In the genomic region with DNA sequence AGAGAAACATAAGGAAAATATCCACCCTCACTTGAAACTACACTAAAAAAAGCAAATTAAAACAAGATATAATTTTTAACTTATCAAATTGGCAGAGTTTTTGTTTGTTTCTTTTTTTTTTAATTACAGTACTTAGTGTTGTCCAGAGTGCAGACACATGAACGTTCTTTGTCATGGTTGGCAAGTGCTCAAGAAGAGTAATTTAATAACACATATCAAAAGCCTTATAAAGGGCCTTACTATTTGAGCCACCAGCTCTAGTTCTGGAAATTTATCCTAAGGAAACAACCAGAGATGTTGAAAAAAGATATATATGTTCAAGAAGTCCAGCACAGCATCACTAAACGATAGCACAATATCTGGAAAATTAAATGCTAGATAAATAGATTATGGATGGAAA, we compare ENCODE assay signal across 15 cellular contexts.
DNase-seq lines count a peak whose midpoint lies in the region; ATAC-seq and TF ChIP-seq lines count a peak whose summit lies in the region.
"Had no signal": no experiment of that assay in that cellular context is flagged by ENCODE, and none has a peak within 500 bp of the region (broad histone marks: within the 10 kb centered on the region; RNA-seq: fewer than 3 reads in every experiment).

No MANE protein-coding gene starts in this region.

- H2BK5ac ChIP-seq in mesenchymal stem cell (ENCODE audit: low read depth, low read length, poor library complexity, severe bottlenecking), result no peak overlapping the region

- no peak overlapping the region for H2BK120ac ChIP-seq in mesenchymal stem cell (ENCODE audit: low read depth, low read length)

- H3K9ac ChIP-seq in mesenchymal stem cell (ENCODE audit: low read length), result no peak overlapping the region
- H3K9ac ChIP-seq: GM23248 had no signal

- no peaks in the 10 kb centered on the region for H3K27me3 Mint-ChIP-seq in T-helper 17 cell

- no peak overlapping the region for H2BK12ac ChIP-seq in mesenchymal stem cell (ENCODE audit: low read length in 2 of 2)

- H3K4ac ChIP-seq in mesenchymal stem cell (ENCODE audit: low read depth in 1 of 2, low read length in 2 of 2), result no peak overlapping the region

- H3K4me2 ChIP-seq in mesenchymal stem cell (ENCODE audit: low read length, poor library complexity, severe bottlenecking), result no peak overlapping the region

- no peak overlapping the region for H4K8ac ChIP-seq in mesenchymal stem cell (ENCODE audit: low read length)

- H3K18ac ChIP-seq in mesenchymal stem cell (ENCODE audit: low read depth in 1 of 2, low read length in 2 of 2), result no peak overlapping the region

- no peak overlapping the region for H3K14ac ChIP-seq in mesenchymal stem cell (ENCODE audit: low read length in 2 of 2)

- H3K9me3 ChIP-seq in T-helper 17 cell (ENCODE audit: control insufficient read depth, low read length, poor library complexity, severe bottlenecking), result no peaks in the 10 kb centered on the region
- no peaks in the 10 kb centered on the region for H3K9me3 ChIP-seq in ascending aorta
- H3K9me3 ChIP-seq in mesenchymal stem cell (ENCODE audit: control insufficient read depth, low read length), result no peaks in the 10 kb centered on the region

- H3K27ac ChIP-seq in layer of hippocampus (ENCODE audit: low read depth, low read length) (peak overlapping the region; percentile 3), ascending aorta (no peak overlapping the region), mesenchymal stem cell (ENCODE audit: low read length, poor library complexity, severe bottlenecking) (no peak overlapping the region)
- H3K27ac ChIP-seq: GM23248, HL-60 had no signal

- H2AK5ac ChIP-seq in mesenchymal stem cell (ENCODE audit: low read length, severe bottlenecking), result no peak overlapping the region

- DNase-seq in Right ventricle myocardium superior (no peak), cardiac septum (ENCODE audit: low spot score) (no peak), T-helper 17 cell (no peak), DMS114 treated with DMSO at 0.1 percent for 48 hours (lab: John Stamatoyannopoulos, UW; ENCODE audit: unreplicated experiment) (no peak), ascending aorta (ENCODE audit: low spot score in 2 of 2) (no peak), mesenchymal stem cell (no peak)
- DNase-seq: AML-193, GF-D8, GM23248, NCI-H146, NCI-H748 treated with DMSO at 0.1 percent for 48 hours had no signal

- peaks cover 0 to 3% of the 10 kb centered on the region in 2 donors for H3K36me3 ChIP-seq in ascending aorta
- no peaks in the 10 kb centered on the region for H3K36me3 ChIP-seq in mesenchymal stem cell (ENCODE audit: control insufficient read depth in 1 of 2, insufficient read depth in 2 of 2, low read depth in 1 of 2, low read length in 2 of 2)

- no peak overlapping the region for H2AFZ ChIP-seq in mesenchymal stem cell (ENCODE audit: low read depth, low read length)
- H2AFZ ChIP-seq: GM23248 had no signal

- no peak overlapping the region for H3K23ac ChIP-seq in mesenchymal stem cell (ENCODE audit: low read length in 2 of 2)

- intact Hi-C loops in Right ventricle myocardium superior (cut with DNase I) (no loop called here), cardiac septum (cut with DNase I) (no loop called here), ascending aorta (cut with DNase I) (no loop called here)

- H3K4me1 Mint-ChIP-seq in T-helper 17 cell, result peaks cover 19% of the 10 kb centered on the region

- no CpG with 5 or more reads among the region's 2 CpGs for WGBS in mesenchymal stem cell

- H3K4me3 Mint-ChIP-seq in T-helper 17 cell, result no peak overlapping the region

- no peaks in the 10 kb centered on the region for H3K4me1 ChIP-seq in ascending aorta
- no peaks in the 10 kb centered on the region for H3K4me1 ChIP-seq in mesenchymal stem cell (ENCODE audit: control insufficient read depth, insufficient read depth, low read depth, low read length)

- H4K91ac ChIP-seq in mesenchymal stem cell (ENCODE audit: low read length), result no peak overlapping the region

- TF ChIP-seq CTCF in ascending aorta (IDR thresholded peaks at IDR 0.05), result no peak

- peaks cover 5% of the 10 kb centered on the region for H3K79me1 ChIP-seq in mesenchymal stem cell (replicated peaks; ENCODE audit: low read length, poor library complexity, severe bottlenecking)

- H3K27me3 ChIP-seq in layer of hippocampus (ENCODE audit: control insufficient read depth, insufficient read depth, low read length) (no peaks in the 10 kb centered on the region), ascending aorta (no peaks in the 10 kb centered on the region), mesenchymal stem cell (ENCODE audit: control insufficient read depth in 1 of 2, insufficient read depth in 1 of 2, low read length in 2 of 2) (no peaks in the 10 kb centered on the region)

- H2BK15ac ChIP-seq in mesenchymal stem cell (ENCODE audit: low read depth, poor library complexity, severe bottlenecking), result no peak overlapping the region

- H3K36me3 Mint-ChIP-seq in T-helper 17 cell (ENCODE audit: low read depth), result no peaks in the 10 kb centered on the region

- H3K27ac Mint-ChIP-seq in T-helper 17 cell, result peak overlapping the region; percentile 70

- H3K4me3 ChIP-seq in ascending aorta (no peak overlapping the region), mesenchymal stem cell (ENCODE audit: insufficient read depth in 1 of 2, low read depth in 1 of 2, low read length in 2 of 2) (no peak overlapping the region)
- H3K4me3 ChIP-seq: GM23248, K562 had no signal

- ATAC-seq in Right ventricle myocardium superior (ENCODE audit: poor library complexity) (peak; percentile 62), T-helper 17 cell (no peak)
- ATAC-seq: HCT116, K562 had no signal
